In genomic region chr22:42925598-42925997, GRCh38 we compare ENCODE assay signal across 12 cellular contexts.
DNase-seq lines count a peak whose midpoint lies in the region; ATAC-seq, FAIRE-seq and TF ChIP-seq lines count a peak whose summit lies in the region.
"Had no signal": no experiment of that assay in that cellular context is flagged by ENCODE, and none has a peak within 500 bp of the region (broad histone marks: within the 10 kb centered on the region; RNA-seq: fewer than 3 reads in every experiment).

No MANE protein-coding gene starts in this region.

- 0 out of 2 replicates have a peak overlapping the region, but pooled peaks have one; percentile 43 for H3K4me2 ChIP-seq in GM12878 (ENCODE audit: control insufficient read depth, insufficient read depth)

- CTCF ChIA-PET in GM12878 (lab: Yijun Ruan, JAX), result interaction anchor here (0.6 to 2.4 kb wide), 8 partner anchors 11 to 276 kb away, joined by 3 to 9 read pairs (median 5); no protein-coding TSS in a partner anchor

- TF ChIP-seq EP300 in GM12878 (IDR thresholded peaks at IDR 0.05; ENCODE audit: borderline replicate concordance in 1 of 2, control insufficient read depth in 1 of 2, low read depth in 2 of 2, low read length in 2 of 2), result peak in 1 of 2 experiments; percentile 27; a peak in 1 of 4 replicates
- no peak for TF ChIP-seq EP300 in upper lobe of left lung (IDR thresholded peaks at IDR 0.05)

- DNase-seq in heart right ventricle, result no peak
- DNase-seq in Right ventricle myocardium superior, result no peak
- no peak for DNase-seq in GM12878 (ENCODE audit: low read depth, low spot score)
- DNase-seq in natural killer cell treated with Interleukin-12 subunit alpha and Interleukin-12 subunit beta and Interleukin-15 and Interleukin-18, amount 100 ng/mL, for 72 hours (ENCODE audit: low spot score), result no peak
- DNase-seq in upper lobe of left lung, result no peak
- no peak for DNase-seq in left lobe of liver (ENCODE audit: low spot score)
- DNase-seq: ACHN, foreskin fibroblast had no signal

- H3K4me3 ChIP-seq in heart right ventricle (no peak overlapping the region), GM12878 (no peak overlapping the region), upper lobe of left lung (no peak overlapping the region)

- TF ChIP-seq CTCF in heart right ventricle (IDR thresholded peaks at IDR 0.05) (no peak), GM12878 (IDR thresholded peaks at IDR 0.05 in 2 of 3, conservative IDR thresholded peaks at IDR 0.05 in 1 of 3; ENCODE audit: control insufficient read depth in 2 of 3, extremely low read depth in 1 of 3, insufficient read depth in 1 of 3, low read depth in 3 of 3, low read length in 3 of 3) (no peak), upper lobe of left lung (IDR thresholded peaks at IDR 0.05) (no peak)

- ATAC-seq in heart right ventricle, result peak in 1 of 8 donors; percentile 1
- no peak for ATAC-seq in Right ventricle myocardium superior (ENCODE audit: poor library complexity)
- peak; percentile 43; the same call in 2 of the 3 replicates for ATAC-seq in GM12878
- peak; percentile 83 to 84 for ATAC-seq in natural killer cell treated with Interleukin-12 subunit alpha and Interleukin-12 subunit beta and Interleukin-15 and Interleukin-18, amount 100 ng/mL, for 72 hours
- ATAC-seq in upper lobe of left lung (ENCODE audit: low FRiP score in 2 of 2), result no peak
- ATAC-seq in HG03378 (IDR thresholded peaks at IDR 0.05; ENCODE audit: unreplicated experiment), result no peak
- ATAC-seq in HG03571 (IDR thresholded peaks at IDR 0.05; ENCODE audit: unreplicated experiment), result no peak
- ATAC-seq in left lobe of liver, result no peak

- no peak for FAIRE-seq in GM12878 (lab: Jason Lieb, UNC)
- FAIRE-seq: RCC 7860 had no signal

- 0 out of 2 replicates have a peak overlapping the region, but pooled peaks have one; percentile 36 for H3K9ac ChIP-seq in GM12878 (ENCODE audit: control insufficient read depth, insufficient read depth, low read length)

- H3K4me1 Mint-ChIP-seq in natural killer cell treated with Interleukin-12 subunit alpha and Interleukin-12 subunit beta and Interleukin-15 and Interleukin-18, amount 100 ng/mL, for 72 hours (ENCODE audit: low read depth in 2 of 2), result peaks cover 40 to 47% of the 10 kb centered on the region in 2 donors

- H3K36me3 ChIP-seq in heart right ventricle, result no peaks in the 10 kb centered on the region
- 0 out of 4 replicates have a peak, but pooled peaks cover 0 to 5% of the 10 kb centered on the region in 2 experiments for H3K36me3 ChIP-seq in GM12878 (ENCODE audit: control insufficient read depth in 2 of 2, insufficient read depth in 2 of 2, low read length in 1 of 2)
- H3K36me3 ChIP-seq in upper lobe of left lung, result no peaks in the 10 kb centered on the region

- H3K27me3 ChIP-seq in heart right ventricle (no peaks in the 10 kb centered on the region), GM12878 (replicated peaks in 1 of 2; ENCODE audit: control insufficient read depth in 2 of 2, insufficient read depth in 2 of 2, low read length in 1 of 2) (no peaks in the 10 kb centered on the region), upper lobe of left lung (no peaks in the 10 kb centered on the region)

- H4K20me1 ChIP-seq in GM12878 (ENCODE audit: control insufficient read depth, insufficient read depth), result no peaks in the 10 kb centered on the region

- 72 to 83% methylated on average over 6 of the region's 6 CpGs for WGBS in heart right ventricle, 2 donors
- WGBS in GM12878 (ENCODE audit: insufficient coverage, insufficient replicate concordance, low lambda C conversion rate, missing lambda C conversion rate), result 62% methylated on average over 6 of the region's 6 CpGs
- 60 to 62% methylated on average over 5 to 6 of the region's 6 CpGs for WGBS in upper lobe of left lung, 2 donors

- no peaks in the 10 kb centered on the region for H3K9me3 Mint-ChIP-seq in natural killer cell treated with Interleukin-12 subunit alpha and Interleukin-12 subunit beta and Interleukin-15 and Interleukin-18, amount 100 ng/mL, for 72 hours
- H3K9me3 Mint-ChIP-seq: activated T-helper 1 cell treated with anti-CD3 and anti-CD28 coated beads, Interleukin-12 subunit alpha, Interleukin-12 subunit beta, Interleukin-2, Interleukin-4 antibody, amounts not matched to agents 30 ng/mL and 10 ng/mL and 1 ng/mL, durations not matched to agents 14 hours and 24 hours and 36 hours had no signal

- in situ Hi-C loops in GM12878 (cut with MboI), result loop anchor here (10.0 kb wide), 1 partner anchor 1109 kb away; no protein-coding TSS in a partner anchor

- POLR2A ChIA-PET in GM12878 (lab: Charles Lee), result interaction anchor here (0.6 to 1.2 kb wide), 4 partner anchors 9 to 41 kb away, joined by 3 to 5 read pairs (median 3); no protein-coding TSS in a partner anchor

- SMC1A ChIA-PET in GM12878 (lab: Charles Lee; ENCODE audit: uncharacterized antibody, unreplicated experiment), result interaction anchor here (0.6 to 3.0 kb wide), 6 partner anchors 21 to 58 kb away, joined by 3 to 15 read pairs (median 4); no protein-coding TSS in a partner anchor

- no peak overlapping the region for H3K27ac Mint-ChIP-seq in natural killer cell treated with Interleukin-12 subunit alpha and Interleukin-12 subunit beta and Interleukin-15 and Interleukin-18, amount 100 ng/mL, for 72 hours

- no peak for TF ChIP-seq RAD21 in GM12878 (IDR thresholded peaks at IDR 0.05; ENCODE audit: insufficient read depth, low read depth, low read length)

- H3K4me1 ChIP-seq in heart right ventricle, result peaks cover 21 to 97% (median 76%) of the 10 kb centered on the region in 9 donors
- peaks cover 47% of the 10 kb centered on the region for H3K4me1 ChIP-seq in GM12878 (ENCODE audit: control insufficient read depth, insufficient read depth, low read length)
- H3K4me1 ChIP-seq in upper lobe of left lung, result peaks cover 56 to 74% (median 66%) of the 10 kb centered on the region in 4 donors

- intact Hi-C loops in heart right ventricle (cut with DNase I) (loop anchor here in 1 of 10 donors (5.0 kb wide), 1 partner anchor 37 kb away; no protein-coding TSS in a partner anchor), Right ventricle myocardium superior (cut with DNase I) (no loop called here), GM12878 (cut with micrococcal nuclease; ENCODE audit: unreplicated experiment) (no loop called here)

- H3K27me3 Mint-ChIP-seq in natural killer cell treated with Interleukin-12 subunit alpha and Interleukin-12 subunit beta and Interleukin-15 and Interleukin-18, amount 100 ng/mL, for 72 hours, result no peaks in the 10 kb centered on the region

- TF ChIP-seq POLR2A in GM12878 (IDR thresholded peaks at IDR 0.05; ENCODE audit: low read depth, low read length) (no peak), upper lobe of left lung (IDR thresholded peaks at IDR 0.05) (no peak)

- no peaks in the 10 kb centered on the region for H3K9me3 ChIP-seq in heart right ventricle
- no peaks in the 10 kb centered on the region; the same call in 2 of the 3 replicates for H3K9me3 ChIP-seq in GM12878 (replicated peaks; ENCODE audit: control insufficient read depth, insufficient read depth, low read length)
- no peaks in the 10 kb centered on the region for H3K9me3 ChIP-seq in upper lobe of left lung

- H3K36me3 Mint-ChIP-seq in natural killer cell treated with Interleukin-12 subunit alpha and Interleukin-12 subunit beta and Interleukin-15 and Interleukin-18, amount 100 ng/mL, for 72 hours, result no peaks in the 10 kb centered on the region

- RAD21 ChIA-PET in GM12878 (lab: Charles Lee; ENCODE audit: unreplicated experiment), result interaction anchor here (0.6 to 3.0 kb wide), 4 partner anchors 31 to 108 kb away, joined by 3 to 16 read pairs (median 6); partner anchors contain the start of gene PACSIN2

- H3K27ac ChIP-seq in heart right ventricle (peak overlapping the region in 8 of 10 donors; percentile 9 to 63 (median 46)), GM12878 (ENCODE audit: control insufficient read depth, insufficient read depth) (peak overlapping the region; percentile 54), upper lobe of left lung (peak overlapping the region; percentile 34 to 69 (median 45))

- no peak overlapping the region for H2AFZ ChIP-seq in GM12878 (ENCODE audit: control insufficient read depth, low read depth, low read length)

- no peak overlapping the region for H3K4me3 Mint-ChIP-seq in natural killer cell treated with Interleukin-12 subunit alpha and Interleukin-12 subunit beta and Interleukin-15 and Interleukin-18, amount 100 ng/mL, for 72 hours
- H3K4me3 Mint-ChIP-seq: activated T-helper 1 cell treated with anti-CD3 and anti-CD28 coated beads, Interleukin-12 subunit alpha, Interleukin-12 subunit beta, Interleukin-2, Interleukin-4 antibody, amounts not matched to agents 30 ng/mL and 10 ng/mL and 1 ng/mL, durations not matched to agents 14 hours and 24 hours and 36 hours had no signal

- peaks cover 78% of the 10 kb centered on the region for H3K79me2 ChIP-seq in GM12878 (ENCODE audit: control insufficient read depth, insufficient read depth, low read length)

- no TSS peak for BruUV-seq in GM12878 (replicated peaks; lab: Mats Ljungman, UMichigan)

TF ChIP-seq in GM12878, 131 proteins besides CTCF, POLR2A, EP300 and RAD21 (continues in another document):
- TF ChIP-seq RUNX3 (IDR thresholded peaks at IDR 0.05; ENCODE audit: low read length) (0 out of 2 replicates have a peak, but pooled peaks have one; percentile 17), NR2C1 (IDR thresholded peaks at IDR 0.05) (no peak)

Comparison
In these comparisons a context has a peak if more than half of its experiments do, and no peak if none do; other contexts are left out.
1. ATAC-seq: peak in GM12878 (single experiment) and natural killer cell treated with Interleukin-12 subunit alpha and Interleukin-12 subunit beta and Interleukin-15 and Interleukin-18, amount 100 ng/mL, for 72 hours (2 of 2); none in Right ventricle myocardium superior (single experiment), upper lobe of left lung (0 of 2), HG03378 (single experiment), HG03571 (single experiment) and left lobe of liver (single experiment).
2. Peak in every context shown above with its lines, with median percentiles within 50 percentile points of each other: H3K27ac ChIP-seq.